ENCODE assay signal across 8 cellular contexts in genomic region chr19:6373813-6374108, GRCh38. TPM values are rescaled to one million over a fixed set of nuclear protein-coding genes. Genes with fewer than 3 reads are reported as not detected.
DNase-seq lines count a peak whose midpoint lies in the region; ATAC-seq and TF ChIP-seq lines count a peak whose summit lies in the region.

No MANE protein-coding gene starts in this region.

- intact Hi-C loops in right cardiac atrium (cut with DNase I), result no loop called here

- H3F3A ChIP-seq in smooth muscle cell (ENCODE audit: low read depth), result peaks cover 14% of the 10 kb centered on the region

- POLR2A ChIA-PET in HEK293 (lab: Yijun Ruan, JAX), result interaction anchor here (0.7 to 3.0 kb wide), 5 partner anchors 12 to 51 kb away, joined by 3 to 60 read pairs (median 9); partner anchors contain the start of genes CLPP, GTF2F1 and KHSRP

- ATAC-seq in right cardiac atrium, result no peak
- no peak for ATAC-seq in GM19324 (IDR thresholded peaks at IDR 0.05; ENCODE audit: low FRiP score, unreplicated experiment)

- H3K4me2 ChIP-seq in smooth muscle cell, result peak overlapping the region; percentile 86

- H3K9ac ChIP-seq in smooth muscle cell (ENCODE audit: low read depth), result no peak overlapping the region

- H3K79me2 ChIP-seq in smooth muscle cell (ENCODE audit: low read depth), result no peaks in the 10 kb centered on the region

- H4K20me1 ChIP-seq in smooth muscle cell (ENCODE audit: low read depth), result no peaks in the 10 kb centered on the region

- no peak overlapping the region for H2AFZ ChIP-seq in smooth muscle cell (ENCODE audit: low read depth)

- DNase-seq in WERI-Rb-1 (no peak), right cardiac atrium (no peak), smooth muscle cell (lab: John Stamatoyannopoulos, UW; ENCODE audit: unreplicated experiment) (no peak), cerebellum (ENCODE audit: low spot score) (no peak), NCI-H1092 (lab: John Stamatoyannopoulos, UW) (no peak), NCI-H524 (lab: John Stamatoyannopoulos, UW) (no peak)

- TF ChIP-seq CTCF in HEK293 (tag by site-specific recombination; IDR thresholded peaks at IDR 0.05) (no peak), WERI-Rb-1 (IDR thresholded peaks at IDR 0.05; ENCODE audit: low read depth, low read length) (no peak), smooth muscle cell (IDR thresholded peaks at IDR 0.05; ENCODE audit: borderline replicate concordance, insufficient read depth, poor library complexity, severe bottlenecking) (no peak)

- H3K27ac ChIP-seq in HEK293 (ENCODE audit: extremely low read depth, low read depth, low read length), result no peak overlapping the region
- H3K27ac ChIP-seq in WERI-Rb-1, result peak overlapping the region; percentile 37; the same call in 1 of the 2 replicates
- peak overlapping the region; percentile 47 for H3K27ac ChIP-seq in right cardiac atrium (ENCODE audit: low read length)
- peak overlapping the region; percentile 35 for H3K27ac ChIP-seq in smooth muscle cell (ENCODE audit: low read depth)

- CTCF ChIA-PET in HEK293 (lab: Yijun Ruan, JAX), result interaction anchor here (0.7 kb wide), 1 partner anchor 61 kb away, joined by 4 read pairs; no protein-coding TSS in a partner anchor

- peaks cover 8 to 11% of the 10 kb centered on the region in 2 experiments; a peak in 2 of 3 replicates for H3K36me3 ChIP-seq in HEK293 (ENCODE audit: control insufficient read depth in 2 of 2, insufficient read depth in 1 of 2, low read length in 2 of 2)
- H3K36me3 ChIP-seq in WERI-Rb-1, result peaks cover 21% of the 10 kb centered on the region
- H3K36me3 ChIP-seq in smooth muscle cell (ENCODE audit: low read depth), result no peaks in the 10 kb centered on the region

- H3K4me1 ChIP-seq in HEK293 (ENCODE audit: control insufficient read depth, insufficient read depth, low read length) (peaks cover 3% of the 10 kb centered on the region; the same call in 1 of the 2 replicates), right cardiac atrium (ENCODE audit: control insufficient read depth, insufficient read depth, low read length) (peaks cover 3% of the 10 kb centered on the region), smooth muscle cell (ENCODE audit: low read depth) (peaks cover 5% of the 10 kb centered on the region)

- H3K4me3 ChIP-seq in HEK293 (ENCODE audit: low read depth, low read length) (peak overlapping the region; percentile 40), WERI-Rb-1 (ENCODE audit: low read depth, low read length) (peak overlapping the region; percentile 36), right cardiac atrium (ENCODE audit: low read length) (peak overlapping the region; percentile 53), smooth muscle cell (peak overlapping the region; percentile 44)

- WGBS in right cardiac atrium, result 19% methylated on average over 5 of the region's 5 CpGs
- WGBS in smooth muscle cell (ENCODE audit: low lambda C conversion rate), result 27% methylated on average over 4 of the region's 5 CpGs

- H3K27me3 ChIP-seq in WERI-Rb-1 (ENCODE audit: insufficient read depth, low read depth, severe bottlenecking), result no peaks in the 10 kb centered on the region
- H3K27me3 ChIP-seq in right cardiac atrium (ENCODE audit: control insufficient read depth, insufficient read depth), result no peaks in the 10 kb centered on the region
- no peaks in the 10 kb centered on the region for H3K27me3 ChIP-seq in smooth muscle cell (ENCODE audit: low read depth)

- H3K9me3 ChIP-seq in HEK293 (ENCODE audit: control insufficient read depth, insufficient read depth, low read depth, low read length), result no peaks in the 10 kb centered on the region
- no peaks in the 10 kb centered on the region for H3K9me3 ChIP-seq in WERI-Rb-1 (ENCODE audit: severe bottlenecking)
- H3K9me3 ChIP-seq in right cardiac atrium (ENCODE audit: control insufficient read depth, low read length), result no peaks in the 10 kb centered on the region
- no peaks in the 10 kb centered on the region for H3K9me3 ChIP-seq in smooth muscle cell (replicated peaks; ENCODE audit: low read depth)

TF ChIP-seq in HEK293, 187 proteins besides CTCF, POLR2A, EP300 and RAD21:
- TF ChIP-seq PRDM10 (tag by site-specific recombination; IDR thresholded peaks at IDR 0.05), result peak; percentile 0; the same call in 1 of the 2 replicates
- TF ChIP-seq ZNF76 (tag by site-specific recombination; IDR thresholded peaks at IDR 0.05; ENCODE audit: borderline replicate concordance, low read depth), result peak; percentile 9; the same call in 1 of the 2 replicates
- TF ChIP-seq GLI4 (tag by site-specific recombination; IDR thresholded peaks at IDR 0.05), result 0 out of 2 replicates have a peak, but pooled peaks have one; percentile 49
- no peak for TF ChIP-seq ZNF394 (tag by site-specific recombination; IDR thresholded peaks at IDR 0.05; ENCODE audit: borderline replicate concordance)
- TF ChIP-seq ZNF155 (tag by site-specific recombination; IDR thresholded peaks at IDR 0.05), result no peak
- TF ChIP-seq BCL11B (tag by site-specific recombination; IDR thresholded peaks at IDR 0.05; ENCODE audit: low read depth), result 0 out of 2 replicates have a peak, but pooled peaks have one; percentile 43
- no peak for TF ChIP-seq ZBTB8A (tag by site-specific recombination; IDR thresholded peaks at IDR 0.05)
TF ChIP-seq in HEK293: peak in this region for 4.

RNA-seq across cellular contexts. Expression of gene ALKBH7, which starts 1.2 kb away (rescaled TPM):
- total RNA-seq in right cardiac atrium (100 to 1,000 TPM in 3 of 4 donors, 10 to 100 TPM in 1; 95.6 to 127 (median 119) TPM), smooth muscle cell (34.4 and 38.2 TPM in 2 replicates), cerebellum (21.2 TPM)
- polyA plus RNA-seq in right cardiac atrium (99.0 TPM), smooth muscle cell (100 and 103 TPM in 2 replicates)

RNA-seq across cellular contexts. Expression of gene PSPN, which starts 2.0 kb away (rescaled TPM):
- total RNA-seq in right cardiac atrium (1 to 10 TPM in 2 of 4 donors, under 1 TPM in 2; 0.68 to 1.3 (median 0.99) TPM), smooth muscle cell (0.67 and 1.2 TPM in 2 replicates), cerebellum (3.3 TPM)
- polyA plus RNA-seq in right cardiac atrium (0.50 TPM), smooth muscle cell (2.0 and 2.1 TPM in 2 replicates)

RNA-seq across cellular contexts. Expression of gene CLPP, which starts 12.4 kb away (rescaled TPM):
- 10 to 100 TPM; 61.5 to 79.5 (median 68.6) TPM for total RNA-seq in right cardiac atrium
- 73.0 TPM for polyA plus RNA-seq in right cardiac atrium
- total RNA-seq in smooth muscle cell, result 59.1 and 85.9 TPM in 2 replicates
- polyA plus RNA-seq in smooth muscle cell, result 117 and 118 TPM in 2 replicates
- 22.1 TPM for total RNA-seq in cerebellum

RNA-seq across cellular contexts. Expression of gene GTF2F1, which starts 19.2 kb away (rescaled TPM):
- 10 to 100 TPM; 30.8 to 39.8 (median 34.3) TPM for total RNA-seq in right cardiac atrium
- 33.8 TPM for polyA plus RNA-seq in right cardiac atrium
- total RNA-seq in smooth muscle cell, result 35.6 and 65.8 TPM in 2 replicates
- 34.7 and 43.0 TPM in 2 replicates for polyA plus RNA-seq in smooth muscle cell
- total RNA-seq in cerebellum, result 25.3 TPM

RNA-seq across cellular contexts. Expression of gene ACER1, which starts 40.3 kb away (rescaled TPM):
- total RNA-seq in right cardiac atrium, result not detected
- polyA plus RNA-seq in right cardiac atrium, result not detected
- total RNA-seq in smooth muscle cell, result 0.09 TPM in 1 of 2 replicates, not detected in the other
- polyA plus RNA-seq in smooth muscle cell, result not detected in 2 replicates
- not detected for total RNA-seq in cerebellum
